Comparison of ENCODE assay signal across 23 cellular contexts in the genomic region with DNA sequence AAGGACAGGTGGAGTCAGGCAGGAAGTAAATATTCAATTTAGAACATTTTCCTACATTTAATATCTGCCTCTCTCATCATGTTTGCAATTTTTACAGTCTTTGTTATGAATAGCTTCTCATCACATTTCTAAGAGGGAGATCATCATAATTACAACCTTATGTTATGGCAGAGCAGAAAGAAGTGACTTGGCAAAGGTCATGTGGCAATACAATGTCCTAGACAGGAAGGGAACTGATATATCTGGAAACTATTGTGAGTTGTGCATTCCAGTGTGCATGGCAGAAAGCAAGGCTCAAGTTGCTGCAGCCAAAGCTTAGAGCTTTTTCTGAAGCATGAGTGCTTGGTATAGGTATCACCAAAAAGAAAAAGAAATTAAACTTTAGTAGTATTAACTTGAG. TPM values are rescaled to one million over a fixed set of nuclear protein-coding genes. Genes with fewer than 3 reads are reported as not detected.
DNase-seq lines count a peak whose midpoint lies in the region; ATAC-seq and TF ChIP-seq lines count a peak whose summit lies in the region.
"Had no signal": no experiment of that assay in that cellular context is flagged by ENCODE, and none has a peak within 500 bp of the region (broad histone marks: within the 10 kb centered on the region; RNA-seq: fewer than 3 reads in every experiment).

No MANE protein-coding gene starts in this region.

- H3K9ac ChIP-seq in mesenchymal stem cell (ENCODE audit: low read length): peak overlapping the region; percentile 69

- no peaks in the 10 kb centered on the region for H3K36me3 ChIP-seq in mesenchymal stem cell (ENCODE audit: control insufficient read depth in 1 of 2, insufficient read depth in 2 of 2, low read depth in 1 of 2, low read length in 2 of 2)
- H3K36me3 ChIP-seq: breast epithelium, colonic mucosa, tibial nerve had no signal

- no peak overlapping the region for H3K4me3 ChIP-seq in AG09309 (ENCODE audit: control insufficient read depth, low read depth, low read length)
- H3K4me3 ChIP-seq in mesenchymal stem cell (ENCODE audit: insufficient read depth in 1 of 2, low read depth in 1 of 2, low read length in 2 of 2): no peak overlapping the region
- H3K4me3 ChIP-seq: A549, colonic mucosa, tibial nerve had no signal

- CTCF ChIA-PET in activated CD8-positive, alpha-beta T cell treated with anti-CD3 and anti-CD28 coated beads, Interleukin-2, amount 10 ng/mL, durations not matched to agents 7 days and 5 days (lab: Charles Lee): no interaction called here

- no peaks in the 10 kb centered on the region for H3K36me3 Mint-ChIP-seq in activated CD8-positive, alpha-beta T cell treated with anti-CD3 and anti-CD28 coated beads, Interleukin-2, amount 10 ng/mL, durations not matched to agents 7 days and 5 days (ENCODE audit: low read depth)

- POLR2A ChIA-PET in activated CD8-positive, alpha-beta T cell treated with anti-CD3 and anti-CD28 coated beads, Interleukin-2, amount 10 ng/mL, durations not matched to agents 7 days and 5 days (lab: Charles Lee): no interaction called here

- H3K9me3 ChIP-seq in mesenchymal stem cell (ENCODE audit: control insufficient read depth, low read length): peaks cover 19% of the 10 kb centered on the region
- H3K9me3 ChIP-seq: A549, breast epithelium, colonic mucosa, tibial nerve had no signal

- no peak overlapping the region for H2AFZ ChIP-seq in mesenchymal stem cell (ENCODE audit: low read depth, low read length)

- no peak overlapping the region for H3K23ac ChIP-seq in mesenchymal stem cell (ENCODE audit: low read length in 2 of 2)

- no peaks in the 10 kb centered on the region for H3K27me3 ChIP-seq in mesenchymal stem cell (ENCODE audit: control insufficient read depth in 1 of 2, insufficient read depth in 1 of 2, low read length in 2 of 2)
- H3K27me3 ChIP-seq: breast epithelium, colonic mucosa, tibial nerve had no signal

- H3K4me3 Mint-ChIP-seq in activated CD8-positive, alpha-beta T cell treated with anti-CD3 and anti-CD28 coated beads, Interleukin-2, amount 10 ng/mL, durations not matched to agents 7 days and 5 days: no peak overlapping the region
- H3K4me3 Mint-ChIP-seq: activated CD8-positive, alpha-beta T cell treated with anti-CD3 and anti-CD28 coated beads for 36 hours had no signal

- no peak overlapping the region for H3K14ac ChIP-seq in mesenchymal stem cell (ENCODE audit: low read length in 2 of 2)

- H3K18ac ChIP-seq in mesenchymal stem cell (ENCODE audit: low read depth in 1 of 2, low read length in 2 of 2): no peak overlapping the region

- H3K4ac ChIP-seq in mesenchymal stem cell (ENCODE audit: low read depth in 1 of 2, low read length in 2 of 2): no peak overlapping the region

- ATAC-seq in HG03039 (IDR thresholded peaks at IDR 0.05; ENCODE audit: unreplicated experiment): no peak
- no peak for ATAC-seq in activated CD8-positive, alpha-beta T cell treated with anti-CD3 and anti-CD28 coated beads, Interleukin-2, amount 10 ng/mL, durations not matched to agents 7 days and 5 days
- ATAC-seq: A549; activated CD8-positive, alpha-beta T cell treated with anti-CD3 and anti-CD28 coated beads for 36 hours; HepG2; stimulated activated naive CD8-positive, alpha-beta T cell treated with anti-CD3 and anti-CD28 coated beads, Interleukin-15, Interleukin-2, amounts not matched to agents 100 U/mL and 50 U/mL, for 24 hours had no signal

- H3K9me3 Mint-ChIP-seq in activated CD8-positive, alpha-beta T cell treated with anti-CD3 and anti-CD28 coated beads, Interleukin-2, amount 10 ng/mL, durations not matched to agents 7 days and 5 days (ENCODE audit: insufficient read depth): no peaks in the 10 kb centered on the region
- H3K9me3 Mint-ChIP-seq: activated CD8-positive, alpha-beta T cell treated with anti-CD3 and anti-CD28 coated beads for 36 hours had no signal

- no peak overlapping the region for H2BK5ac ChIP-seq in mesenchymal stem cell (ENCODE audit: low read depth, low read length, poor library complexity, severe bottlenecking)

- no peak for TF ChIP-seq CTCF in AG09309 (IDR thresholded peaks at IDR 0.05; ENCODE audit: control insufficient read depth, insufficient read depth, low read depth, low read length, missing control alignments)

- H4K91ac ChIP-seq in mesenchymal stem cell (ENCODE audit: low read length): no peak overlapping the region

- peaks cover 2% of the 10 kb centered on the region for H3K4me1 ChIP-seq in mesenchymal stem cell (ENCODE audit: control insufficient read depth, insufficient read depth, low read depth, low read length)
- H3K4me1 ChIP-seq: A549, colonic mucosa had no signal

- H3K27ac ChIP-seq in mesenchymal stem cell (ENCODE audit: low read length, poor library complexity, severe bottlenecking): no peak overlapping the region
- H3K27ac ChIP-seq: A549, C4-2B, colonic mucosa, tibial nerve had no signal

- peaks cover 4% of the 10 kb centered on the region for H3K27me3 Mint-ChIP-seq in activated CD8-positive, alpha-beta T cell treated with anti-CD3 and anti-CD28 coated beads, Interleukin-2, amount 10 ng/mL, durations not matched to agents 7 days and 5 days (ENCODE audit: low read depth)

- DNase-seq in AG09309 (ENCODE audit: low read depth) (peak; percentile 49), HCEC 1CT (peak; percentile 63), dedifferentiated amniotic fluid mesenchymal stem cell (ENCODE audit: extremely low spot score) (peak; percentile 61), mesenchymal stem cell (no peak), GM19240 (ENCODE audit: insufficient read length, low spot score) (no peak)
- DNase-seq in activated CD8-positive, alpha-beta T cell treated with anti-CD3 and anti-CD28 coated beads, Interleukin-2, amount 10 ng/mL, durations not matched to agents 7 days and 5 days: no peak
- no peak for DNase-seq in activated CD4-positive, CD25-positive, alpha-beta regulatory T cell treated with anti-CD3 and anti-CD28 coated beads, Interleukin-2, amount 50 U/mL, for 72 hours
- DNase-seq: activated CD8-positive, alpha-beta T cell treated with anti-CD3 and anti-CD28 coated beads for 36 hours; activated gamma-delta T cell; colonic mucosa; NCI-H1048; NCI-H187 treated with DMSO at 0.1 percent for 48 hours; NCI-H345; NCI-H82; stimulated activated CD4-positive, alpha-beta T cell treated with anti-CD3 and anti-CD28 coated beads, Interleukin-4, amount 100 ng/mL, for 4 hours; stimulated activated naive CD8-positive, alpha-beta T cell treated with anti-CD3 and anti-CD28 coated beads, Interleukin-15, Interleukin-2, amounts not matched to agents 100 U/mL and 50 U/mL, for 24 hours had no signal

- no peak overlapping the region for H3K27ac Mint-ChIP-seq in activated CD8-positive, alpha-beta T cell treated with anti-CD3 and anti-CD28 coated beads, Interleukin-2, amount 10 ng/mL, durations not matched to agents 7 days and 5 days
- H3K27ac Mint-ChIP-seq: activated CD8-positive, alpha-beta T cell treated with anti-CD3 and anti-CD28 coated beads for 36 hours had no signal

- H2BK15ac ChIP-seq in mesenchymal stem cell (ENCODE audit: low read depth, poor library complexity, severe bottlenecking): no peak overlapping the region

- H2BK12ac ChIP-seq in mesenchymal stem cell (ENCODE audit: low read length in 2 of 2): no peak overlapping the region

- no peaks in the 10 kb centered on the region for H3K79me1 ChIP-seq in mesenchymal stem cell (replicated peaks; ENCODE audit: low read length, poor library complexity, severe bottlenecking)

- H4K8ac ChIP-seq in mesenchymal stem cell (ENCODE audit: low read length): no peak overlapping the region

- no peak overlapping the region for H3K4me2 ChIP-seq in mesenchymal stem cell (ENCODE audit: low read length, poor library complexity, severe bottlenecking)
- H3K4me2 ChIP-seq: A549 had no signal

- no peaks in the 10 kb centered on the region for H3K4me1 Mint-ChIP-seq in activated CD8-positive, alpha-beta T cell treated with anti-CD3 and anti-CD28 coated beads, Interleukin-2, amount 10 ng/mL, durations not matched to agents 7 days and 5 days (ENCODE audit: low read depth)

- no peak overlapping the region for H2BK120ac ChIP-seq in mesenchymal stem cell (ENCODE audit: low read depth, low read length)

- H2AK5ac ChIP-seq in mesenchymal stem cell (ENCODE audit: low read length, severe bottlenecking): no peak overlapping the region

RNA-seq across cellular contexts. Expression of gene PRRX1, which starts 43.8 kb away (rescaled TPM):
- 0.66 TPM for polyA plus RNA-seq in mesenchymal stem cell (2013, experiment 1 of 2)
- polyA plus RNA-seq in mesenchymal stem cell (2013, experiment 2 of 2): 0.56 TPM
- not detected for total RNA-seq in activated CD8-positive, alpha-beta T cell treated with anti-CD3 and anti-CD28 coated beads, Interleukin-2, amount 10 ng/mL, durations not matched to agents 7 days and 5 days
- total RNA-seq: activated CD8-positive, alpha-beta T cell treated with anti-CD3 and anti-CD28 coated beads for 36 hours; HepG2; OCI-LY7 had no signal
- polyA plus RNA-seq: HepG2 had no signal

Comparison
In these comparisons a context has a peak if more than half of its experiments do, and no peak if none do; other contexts are left out.
1. DNase-seq: peak in AG09309 (single experiment), HCEC 1CT (single experiment) and dedifferentiated amniotic fluid mesenchymal stem cell (single experiment); none in mesenchymal stem cell (single experiment), GM19240 (single experiment), activated CD8-positive, alpha-beta T cell treated with anti-CD3 and anti-CD28 coated beads, Interleukin-2, amount 10 ng/mL, durations not matched to agents 7 days and 5 days (single experiment) and activated CD4-positive, CD25-positive, alpha-beta regulatory T cell treated with anti-CD3 and anti-CD28 coated beads, Interleukin-2, amount 50 U/mL, for 72 hours (single experiment).